In the genomic region with DNA sequence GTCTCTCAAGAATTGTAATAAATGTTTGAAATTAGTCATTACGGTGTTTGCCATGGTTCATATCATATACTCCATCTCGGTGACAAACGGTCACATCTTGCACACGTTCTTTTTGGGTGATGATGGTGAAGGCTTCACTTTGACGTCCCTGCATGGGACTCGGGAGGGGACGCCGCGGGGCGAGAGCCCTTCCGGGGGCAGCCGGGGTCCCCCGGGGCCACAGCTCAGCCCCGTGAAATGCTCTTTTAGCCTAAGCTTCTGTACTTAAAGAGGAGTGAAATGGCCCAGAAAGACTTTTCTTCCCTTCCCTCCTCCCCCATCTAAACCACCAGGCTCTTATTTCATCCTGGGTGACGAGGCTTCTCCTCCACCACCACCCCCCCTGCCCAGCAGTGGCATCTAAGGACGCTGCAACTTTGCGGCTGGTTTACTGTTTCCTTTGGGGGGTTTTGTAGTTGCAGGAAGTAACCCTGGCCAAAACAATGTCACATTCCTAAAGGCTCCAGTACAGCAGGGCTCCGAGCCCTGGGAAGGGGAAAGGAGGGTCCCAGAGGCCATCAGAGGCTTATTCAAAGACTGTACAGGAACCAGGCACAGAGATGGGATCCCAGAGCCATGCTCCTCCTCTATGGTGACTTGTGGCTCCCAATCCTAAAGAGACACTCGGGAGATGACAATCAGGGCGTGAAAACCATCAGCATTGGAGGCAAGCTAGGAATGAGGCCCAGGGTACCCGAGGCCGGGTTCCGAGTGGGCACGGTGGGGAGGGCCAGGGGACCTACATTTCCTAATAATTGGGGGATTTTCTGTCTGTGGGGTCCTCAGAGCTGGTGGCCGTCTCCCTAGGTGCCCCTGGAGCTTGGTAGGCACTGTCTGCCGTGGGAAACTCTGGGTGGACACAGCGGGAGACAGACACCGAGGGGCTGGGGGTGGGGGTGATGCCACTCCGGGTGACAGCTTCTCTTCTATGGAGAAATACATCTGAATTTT, we compare ENCODE assay signal across 9 cellular contexts.
A peak's percentile ranks its signal among the peaks of the same experiment; 100 is the strongest.
DNase-seq lines count a peak whose midpoint lies in the region; ATAC-seq lines count a peak whose summit lies in the region.
"Had no signal": no experiment of that assay in that cellular context is flagged by ENCODE, and none has a peak within 500 bp of the region (broad histone marks: within the 10 kb centered on the region; RNA-seq: fewer than 3 reads in every experiment).

No MANE protein-coding gene starts in this region.

- no peak overlapping the region for H2BK120ac ChIP-seq in mesendoderm (ENCODE audit: low read depth, low read length)

- H3K4me1 ChIP-seq in mesendoderm (ENCODE audit: control insufficient read depth, low read depth, low read length), result peaks cover 2% of the 10 kb centered on the region

- H3K79me1 ChIP-seq in mesendoderm (ENCODE audit: low read length), result no peaks in the 10 kb centered on the region

- H4K5ac ChIP-seq in mesendoderm (ENCODE audit: low read length), result no peak overlapping the region

- H3K4me3 ChIP-seq in mesendoderm (ENCODE audit: low read length), result no peak overlapping the region

- H2BK5ac ChIP-seq in mesendoderm (ENCODE audit: low read length), result no peak overlapping the region

- DNase-seq in NCI-H82 (lab: John Stamatoyannopoulos, UW) (peak; percentile 72), mesendoderm (peak; percentile 50), NCI-H748 (lab: John Stamatoyannopoulos, UW; ENCODE audit: unreplicated experiment) (no peak), COLO829 (ENCODE audit: low spot score) (no peak), NCI-H1417 treated with DMSO at 0.1 percent for 48 hours (lab: John Stamatoyannopoulos, UW) (no peak)
- peak; percentile 58 for DNase-seq in activated T-cell treated with anti-CD3 and anti-CD28 coated beads, Interleukin-2, amount 50 U/mL, for 1 hour
- DNase-seq in stimulated activated CD8-positive, alpha-beta memory T cell treated with anti-CD3 and anti-CD28 coated beads, Interleukin-7, amount 100 ng/mL, for 24 hours (ENCODE audit: low read depth), result peak; percentile 33
- DNase-seq: IMR-90 had no signal

- no peak overlapping the region for H3K9ac ChIP-seq in mesendoderm (ENCODE audit: low read length)

- H3K27ac ChIP-seq in mesendoderm (ENCODE audit: low read depth, low read length), result no peak overlapping the region

- H3K79me2 ChIP-seq in mesendoderm (ENCODE audit: control insufficient read depth, insufficient read depth, low read length), result no peaks in the 10 kb centered on the region

- ATAC-seq in GM21423 (IDR thresholded peaks at IDR 0.05; ENCODE audit: unreplicated experiment), result no peak

- no peak overlapping the region for H3K23ac ChIP-seq in mesendoderm (ENCODE audit: low read length)

- H3K56ac ChIP-seq in mesendoderm (ENCODE audit: low read length), result no peak overlapping the region

- WGBS in mesendoderm (ENCODE audit: extremely low coverage, insufficient coverage, low lambda C conversion rate), result no CpG with 5 or more reads among the region's 29 CpGs

- H4K8ac ChIP-seq in mesendoderm (ENCODE audit: low read depth, low read length), result no peak overlapping the region

- H3K36me3 ChIP-seq in mesendoderm (ENCODE audit: control insufficient read depth, insufficient read depth, low read length), result no peaks in the 10 kb centered on the region

- no peaks in the 10 kb centered on the region for H3K27me3 ChIP-seq in mesendoderm (ENCODE audit: insufficient read depth, low read length, poor library complexity)

- no peak overlapping the region for H2AK5ac ChIP-seq in mesendoderm (ENCODE audit: low read length)

- H3K4ac ChIP-seq in mesendoderm (ENCODE audit: low read depth, low read length), result no peak overlapping the region

- no peak overlapping the region for H3K4me2 ChIP-seq in mesendoderm (ENCODE audit: low read length)

- H3K18ac ChIP-seq in mesendoderm (ENCODE audit: low read length), result no peak overlapping the region

- H2BK15ac ChIP-seq in mesendoderm (replicated peaks; ENCODE audit: low read depth), result no peak overlapping the region

Comparison
In these comparisons a context has a peak if more than half of its experiments do, and no peak if none do; other contexts are left out.
1. DNase-seq: peak in NCI-H82 (single experiment), activated T-cell treated with anti-CD3 and anti-CD28 coated beads, Interleukin-2, amount 50 U/mL, for 1 hour (single experiment), mesendoderm (single experiment) and stimulated activated CD8-positive, alpha-beta memory T cell treated with anti-CD3 and anti-CD28 coated beads, Interleukin-7, amount 100 ng/mL, for 24 hours (single experiment); none in NCI-H748 (single experiment), COLO829 (single experiment) and NCI-H1417 treated with DMSO at 0.1 percent for 48 hours (single experiment).